22 cellular contexts compared by ENCODE assay signal in genomic region chr5:115396079-115396478, GRCh38.
"Had no signal": no experiment of that assay in that cellular context is flagged by ENCODE, and none has a peak within 500 bp of the region (broad histone marks: within the 10 kb centered on the region; RNA-seq: fewer than 3 reads in every experiment).

No MANE protein-coding gene starts in this region.

- H3K4me1 ChIP-seq: ascending aorta, SJCRH30 had no signal

- FAIRE-seq: bronchial epithelial cell had no signal

- H3K27ac ChIP-seq: ascending aorta, body of pancreas, RWPE1, SJCRH30 had no signal

- ATAC-seq: activated CD8-positive, alpha-beta T cell treated with anti-CD3 and anti-CD28 coated beads, Interleukin-2, amount 10 ng/mL, durations not matched to agents 7 days and 5 days; body of pancreas; Panc1; WTC11 had no signal

- H3K4me3 ChIP-seq: ascending aorta, body of pancreas, SJCRH30 had no signal

- H3K36me3 ChIP-seq: ascending aorta, SJCRH30 had no signal

- H3K9me3 ChIP-seq: ascending aorta, body of pancreas, SJCRH30 had no signal

- H3K27me3 ChIP-seq: ascending aorta, body of pancreas, SJCRH30 had no signal

- DNase-seq: activated CD4-positive, alpha-beta T cell treated with anti-CD3 and anti-CD28 coated beads for 48 hours; activated CD4-positive, alpha-beta T cell treated with anti-CD3 and anti-CD28 coated beads, Interleukin-2, amount 50 U/mL, for 4 hours; activated CD4-positive, CD25-positive, alpha-beta regulatory T cell treated with anti-CD3 and anti-CD28 coated beads, Interleukin-2, amount 50 U/mL, for 72 hours; activated CD8-positive, alpha-beta memory T cell treated with anti-CD3 and anti-CD28 coated beads, Interleukin-2, amount 50 U/mL, for 48 hours; activated CD8-positive, alpha-beta T cell treated with anti-CD3 and anti-CD28 coated beads, Interleukin-2, amount 10 ng/mL, durations not matched to agents 7 days and 5 days; activated naive CD4-positive, alpha-beta T cell; activated T-cell treated with anti-CD3 and anti-CD28 coated beads, Interleukin-2, amount 50 U/mL, for 1 hour; amniotic stem cell; body of pancreas; Karpas-422; NCI-H146; NCI-H187 treated with DMSO at 0.1 percent for 48 hours; NCI-H2081 treated with DMSO at 0.1 percent for 48 hours; NCI-H446; OCI-M1; Right ventricle myocardium superior; SJCRH30 had no signal
